In the genomic region with DNA sequence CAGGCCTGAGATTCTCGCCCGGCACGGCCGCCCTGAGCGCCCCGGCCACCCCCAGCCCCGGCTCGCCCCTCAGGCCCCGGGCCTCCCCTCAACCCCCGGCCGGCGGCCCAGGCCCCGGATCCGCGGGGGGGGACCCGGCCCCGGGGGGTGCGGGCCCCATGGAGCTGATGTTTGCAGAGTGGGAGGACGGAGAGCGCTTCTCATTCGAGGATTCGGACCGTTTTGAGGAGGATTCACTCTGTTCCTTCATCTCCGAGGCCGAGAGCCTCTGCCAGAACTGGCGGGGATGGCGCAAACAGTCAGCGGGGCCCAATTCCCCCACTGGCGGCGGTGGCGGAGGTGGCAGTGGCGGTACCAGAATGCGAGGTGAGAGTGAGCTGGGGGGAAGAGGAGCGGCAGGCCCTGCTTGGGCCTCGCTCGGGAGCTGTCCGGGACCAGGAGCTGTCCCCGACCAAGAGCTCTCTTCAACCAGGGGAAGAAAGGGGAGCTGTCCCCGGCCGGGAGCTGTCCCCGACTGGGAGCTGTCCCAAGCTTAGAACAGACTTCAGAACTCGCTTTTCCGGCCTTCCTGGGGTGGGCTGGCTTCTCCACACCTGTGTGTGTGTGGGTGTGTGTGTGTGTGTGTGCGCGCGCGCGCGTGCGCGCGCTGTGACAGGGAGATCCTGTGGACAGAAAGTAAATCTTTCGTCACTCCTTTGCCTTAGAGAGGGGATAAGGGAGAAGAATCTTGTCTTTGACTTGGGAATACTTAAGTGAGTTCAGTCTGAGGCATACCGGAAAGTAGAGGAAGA, we compare ENCODE assay signal across 8 cellular contexts. TPM values are rescaled to one million over a fixed set of nuclear protein-coding genes. Genes with fewer than 3 reads are reported as not detected.
DNase-seq lines count a peak whose midpoint lies in the region; ATAC-seq, FAIRE-seq and TF ChIP-seq lines count a peak whose summit lies in the region.

No MANE protein-coding gene starts in this region.

- FAIRE-seq in D721Med (lab: Jason Lieb, UNC), result no peak

- DNase-seq in A172 (ENCODE audit: low spot score) (peak; percentile 41), cardiac fibroblast (ENCODE audit: low read depth in 2 of 2) (peak; percentile 48 to 49), left colon (peak; percentile 61 to 65), D721Med (ENCODE audit: insufficient read length, low spot score) (no peak)
- peak; percentile 27 for DNase-seq in stimulated activated naive B cell treated with anti-CD40 and anti-IgM and Interleukin-4, amounts not matched to agents 10 μg/mL and 1 μg/mL and 100 μg/mL, for 72 hours

- peaks cover 23% of the 10 kb centered on the region for H3K36me3 Mint-ChIP-seq in T-helper 1 cell treated with Interleukin-12 subunit alpha and Interleukin-12 subunit beta and Interleukin-4 antibody, amounts not matched to agents 30 μg/mL and 1 μg/mL, for 36 hours (ENCODE audit: low read depth)
- peaks cover 17 to 28% of the 10 kb centered on the region in 2 donors for H3K36me3 Mint-ChIP-seq in stimulated activated naive B cell treated with anti-CD40 and anti-IgM and Interleukin-4, amounts not matched to agents 10 μg/mL and 1 μg/mL and 100 μg/mL, for 72 hours

- peaks cover 35% of the 10 kb centered on the region for H3K4me1 Mint-ChIP-seq in T-helper 1 cell treated with Interleukin-12 subunit alpha and Interleukin-12 subunit beta and Interleukin-4 antibody, amounts not matched to agents 30 μg/mL and 1 μg/mL, for 36 hours (ENCODE audit: low read depth)
- H3K4me1 Mint-ChIP-seq in stimulated activated naive B cell treated with anti-CD40 and anti-IgM and Interleukin-4, amounts not matched to agents 10 μg/mL and 1 μg/mL and 100 μg/mL, for 72 hours, result peaks cover 19 to 42% of the 10 kb centered on the region in 2 donors

- peak; percentile 28 for ATAC-seq in GM18867 (IDR thresholded peaks at IDR 0.05; ENCODE audit: unreplicated experiment)
- peak; percentile 6 for ATAC-seq in HG03342 (IDR thresholded peaks at IDR 0.05; ENCODE audit: unreplicated experiment)
- peak; percentile 30 for ATAC-seq in left colon
- ATAC-seq in stimulated activated naive B cell treated with anti-CD40 and anti-IgM and Interleukin-4, amounts not matched to agents 10 μg/mL and 1 μg/mL and 100 μg/mL, for 72 hours (replicated peaks), result peak; percentile 13 to 24

- H3K4me3 Mint-ChIP-seq in T-helper 1 cell treated with Interleukin-12 subunit alpha and Interleukin-12 subunit beta and Interleukin-4 antibody, amounts not matched to agents 30 μg/mL and 1 μg/mL, for 36 hours, result peak overlapping the region; percentile 93
- H3K4me3 Mint-ChIP-seq in stimulated activated naive B cell treated with anti-CD40 and anti-IgM and Interleukin-4, amounts not matched to agents 10 μg/mL and 1 μg/mL and 100 μg/mL, for 72 hours, result peak overlapping the region; percentile 90 to 97

- TF ChIP-seq CTCF in cardiac fibroblast (IDR thresholded peaks at IDR 0.05; ENCODE audit: low read depth, low read length) (no peak), D721Med (IDR thresholded peaks at IDR 0.05; ENCODE audit: insufficient read depth, missing control alignments) (no peak)

- intact Hi-C loops in left colon (cut with DNase I, micrococcal nuclease), result no loop called here

- H3K9me3 Mint-ChIP-seq in T-helper 1 cell treated with Interleukin-12 subunit alpha and Interleukin-12 subunit beta and Interleukin-4 antibody, amounts not matched to agents 30 μg/mL and 1 μg/mL, for 36 hours, result no peaks in the 10 kb centered on the region
- H3K9me3 Mint-ChIP-seq in stimulated activated naive B cell treated with anti-CD40 and anti-IgM and Interleukin-4, amounts not matched to agents 10 μg/mL and 1 μg/mL and 100 μg/mL, for 72 hours, result no peaks in the 10 kb centered on the region

- no peaks in the 10 kb centered on the region for H3K27me3 Mint-ChIP-seq in T-helper 1 cell treated with Interleukin-12 subunit alpha and Interleukin-12 subunit beta and Interleukin-4 antibody, amounts not matched to agents 30 μg/mL and 1 μg/mL, for 36 hours (ENCODE audit: low read depth)
- H3K27me3 Mint-ChIP-seq in stimulated activated naive B cell treated with anti-CD40 and anti-IgM and Interleukin-4, amounts not matched to agents 10 μg/mL and 1 μg/mL and 100 μg/mL, for 72 hours, result no peaks in the 10 kb centered on the region

- H3K27ac Mint-ChIP-seq in T-helper 1 cell treated with Interleukin-12 subunit alpha and Interleukin-12 subunit beta and Interleukin-4 antibody, amounts not matched to agents 30 μg/mL and 1 μg/mL, for 36 hours, result peak overlapping the region; percentile 98
- H3K27ac Mint-ChIP-seq in stimulated activated naive B cell treated with anti-CD40 and anti-IgM and Interleukin-4, amounts not matched to agents 10 μg/mL and 1 μg/mL and 100 μg/mL, for 72 hours, result peak overlapping the region; percentile 98

- H3K4me3 ChIP-seq in cardiac fibroblast (replicated peaks in 1 of 2; ENCODE audit: low read depth in 2 of 2, low read length in 2 of 2), result peak overlapping the region; percentile 73 to 97

RNA-seq across cellular contexts. Expression of a gene that starts 0.5 kb away (rescaled TPM):
- 32.3 and 47.9 TPM in 2 replicates for total RNA-seq in A172 (2014; rRNA removed; shearing (Covaris generic))
- 10 to 100 TPM; 60.4 to 67.1 TPM for total RNA-seq in left colon

RNA-seq across cellular contexts. Expression of a gene that starts 4.1 kb away (rescaled TPM):
- 77.6 and 90.0 TPM in 2 replicates for total RNA-seq in A172 (2014; rRNA removed; shearing (Covaris generic))
- 10 to 100 TPM; 26.0 to 28.5 TPM for total RNA-seq in left colon

RNA-seq across cellular contexts. Expression of a gene that starts 25.5 kb away (rescaled TPM):
- 12.2 and 13.5 TPM in 2 replicates for total RNA-seq in A172 (2014; rRNA removed; shearing (Covaris generic))
- 10 to 100 TPM; 21.4 to 24.3 TPM for total RNA-seq in left colon

RNA-seq across cellular contexts. Expression of a gene that starts 41.7 kb away (rescaled TPM):
- 79.0 and 83.2 TPM in 2 replicates for total RNA-seq in A172 (2014; rRNA removed; shearing (Covaris generic))
- 10 to 100 TPM; 65.1 to 75.5 TPM for total RNA-seq in left colon
